In genomic region chr1:180781718-180782117, GRCh38 we compare ENCODE assay signal across 23 cellular contexts.
"Had no signal": no experiment of that assay in that cellular context is flagged by ENCODE, and none has a peak within 500 bp of the region (broad histone marks: within the 10 kb centered on the region; RNA-seq: fewer than 3 reads in every experiment).

No MANE protein-coding gene starts in this region.

- H3K27me3 ChIP-seq: dorsolateral prefrontal cortex, gastrocnemius medialis, heart left ventricle, hepatocyte, neutrophil, pancreas, right lobe of liver, tibial nerve, upper lobe of left lung had no signal

- H3K4me1 Mint-ChIP-seq: nephron progenitor cell had no signal

- H3K4me1 ChIP-seq: gastrocnemius medialis, lower lobe of right lung, tibial nerve had no signal

- H3K27me3 Mint-ChIP-seq: naive thymus-derived CD8-positive, alpha-beta T cell; stimulated activated naive B cell treated with anti-CD40 and anti-IgM and Interleukin-4, amounts not matched to agents 10 μg/mL and 1 μg/mL and 100 μg/mL, for 72 hours; stimulated activated naive CD8-positive, alpha-beta T cell treated with anti-CD3 and anti-CD28 coated beads, Interleukin-15, Interleukin-2, amounts not matched to agents 100 ng/mL and 50 ng/mL, for 24 hours had no signal

- H3K9me3 ChIP-seq: gastrocnemius medialis, heart left ventricle, left ventricle myocardium inferior, lower lobe of right lung, neutrophil, pancreas, right lobe of liver, thoracic aorta, tibial nerve, upper lobe of left lung had no signal

- H2AFZ ChIP-seq: hepatocyte had no signal

- H3K36me3 ChIP-seq: gastrocnemius medialis, heart left ventricle, left ventricle myocardium inferior, lower lobe of right lung, neutrophil, pancreas, right lobe of liver, thoracic aorta, tibial nerve, upper lobe of left lung had no signal

- H3K4me3 Mint-ChIP-seq: naive thymus-derived CD8-positive, alpha-beta T cell; nephron progenitor cell; stimulated activated naive B cell treated with anti-CD40 and anti-IgM and Interleukin-4, amounts not matched to agents 10 μg/mL and 1 μg/mL and 100 μg/mL, for 72 hours; stimulated activated naive CD8-positive, alpha-beta T cell treated with anti-CD3 and anti-CD28 coated beads, Interleukin-15, Interleukin-2, amounts not matched to agents 100 ng/mL and 50 ng/mL, for 24 hours had no signal

- H3K9me3 Mint-ChIP-seq: naive thymus-derived CD8-positive, alpha-beta T cell; nephron progenitor cell; stimulated activated naive CD8-positive, alpha-beta T cell treated with anti-CD3 and anti-CD28 coated beads, Interleukin-15, Interleukin-2, amounts not matched to agents 100 ng/mL and 50 ng/mL, for 24 hours had no signal

- H3K4me3 ChIP-seq: dorsolateral prefrontal cortex, gastrocnemius medialis, heart left ventricle, hepatocyte, left ventricle myocardium inferior, lower lobe of right lung, pancreas, right lobe of liver, thoracic aorta, tibial nerve, upper lobe of left lung had no signal

- H3K4me2 ChIP-seq: hepatocyte had no signal

- H3K36me3 Mint-ChIP-seq: stimulated activated naive B cell treated with anti-CD40 and anti-IgM and Interleukin-4, amounts not matched to agents 10 μg/mL and 1 μg/mL and 100 μg/mL, for 72 hours had no signal

- H3K27ac ChIP-seq: dorsolateral prefrontal cortex, epithelial cell of prostate, gastrocnemius medialis, heart left ventricle, hepatocyte, left ventricle myocardium inferior, lower lobe of right lung, neutrophil, pancreas, right lobe of liver, thoracic aorta, tibial nerve, upper lobe of left lung had no signal

- DNase-seq: dorsolateral prefrontal cortex; effector CD4-positive, alpha-beta T cell; foreskin fibroblast; gastrocnemius medialis; heart left ventricle; left cardiac atrium; left ventricle myocardium inferior; lower lobe of right lung; naive thymus-derived CD8-positive, alpha-beta T cell; nephron progenitor cell; pancreas; right lobe of liver; small intestine; stimulated activated CD4-positive, alpha-beta T cell treated with anti-CD3 and anti-CD28 coated beads, Interleukin-15, amount 100 ng/mL, for 24 hours; stimulated activated CD4-positive, alpha-beta T cell treated with anti-CD3 and anti-CD28 coated beads, Interleukin-2, amount 100 ng/mL, for 48 hours; stimulated activated naive B cell treated with anti-CD40 and anti-IgM and Interleukin-4, amounts not matched to agents 10 μg/mL and 1 μg/mL and 100 μg/mL, for 72 hours; upper lobe of left lung had no signal

- H3K27ac Mint-ChIP-seq: nephron progenitor cell; stimulated activated naive B cell treated with anti-CD40 and anti-IgM and Interleukin-4, amounts not matched to agents 10 μg/mL and 1 μg/mL and 100 μg/mL, for 72 hours; stimulated activated naive CD8-positive, alpha-beta T cell treated with anti-CD3 and anti-CD28 coated beads, Interleukin-15, Interleukin-2, amounts not matched to agents 100 ng/mL and 50 ng/mL, for 24 hours had no signal
